ENCODE assay signal across 1 cellular context in genomic region chr12:122148657-122149056, GRCh38.
TF ChIP-seq lines count a peak whose summit lies in the region.

No MANE protein-coding gene starts in this region.

TF ChIP-seq in HepG2, 621 proteins besides CTCF, POLR2A, EP300 and RAD21:
- TF ChIP-seq NR2F2 (IDR thresholded peaks at IDR 0.05; ENCODE audit: borderline replicate concordance, low read depth) (no peak), ZNF619 (CRISPR knock-in tag; IDR thresholded peaks at IDR 0.05) (no peak)
